In the genomic region with DNA sequence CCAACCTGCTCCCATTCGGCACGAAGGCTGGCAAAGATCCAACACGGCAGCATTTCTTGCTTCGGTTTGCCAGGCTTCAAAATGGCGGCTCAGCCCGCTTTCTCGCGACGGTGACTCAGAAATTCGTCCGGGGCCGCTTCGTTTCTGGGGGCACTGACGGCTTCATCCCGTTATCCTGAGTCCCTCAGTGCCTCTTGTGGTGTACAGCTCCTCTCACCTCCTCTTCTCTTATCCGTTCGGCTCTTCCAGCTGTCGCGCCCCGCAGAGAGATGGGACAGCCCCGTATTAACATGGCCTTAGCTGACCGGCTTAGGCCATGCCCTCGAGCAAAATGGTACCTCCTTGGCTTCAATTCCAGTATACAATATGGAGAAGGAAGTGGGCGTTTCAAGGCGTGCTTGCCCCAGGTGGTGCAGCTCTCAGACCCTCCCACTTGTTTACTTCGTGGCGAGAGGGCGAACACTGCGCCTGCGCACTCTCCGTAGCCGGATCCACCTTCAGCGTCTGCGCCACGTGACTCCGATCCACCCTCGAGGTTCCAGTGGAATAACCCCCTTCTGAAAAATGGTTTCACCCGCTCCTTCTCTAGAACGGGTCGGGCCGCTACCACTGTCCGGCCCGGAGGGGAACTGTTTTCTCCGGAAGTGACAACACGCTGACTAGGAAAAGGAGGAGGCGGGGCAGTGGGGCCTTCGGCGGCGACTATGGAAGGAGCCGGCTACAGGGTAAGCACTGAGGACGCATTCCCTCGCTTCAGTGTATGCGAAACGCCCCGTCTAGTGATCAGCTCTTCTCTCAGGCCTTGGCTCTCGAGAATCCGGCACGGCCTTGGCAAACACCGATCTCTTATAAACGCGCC, we compare ENCODE assay signal across 1 cellular context.
TF ChIP-seq lines count a peak whose summit lies in the region.

A gene (minus strand): TSS at position 336 of the 859 bp plus-strand sequence. CDS start 4,060 bp downstream, outside the sequence.
A gene (plus strand): TSS at position 683 of the 859 bp plus-strand sequence. CDS start 22 bp downstream, at position 705.

TF ChIP-seq in HepG2, 621 proteins besides CTCF, POLR2A, EP300 and RAD21 (continued from another document and continues in another):
- TF ChIP-seq SRF (IDR thresholded peaks at IDR 0.05; ENCODE audit: low read depth, low read length) (peak; percentile 12; the same call in 1 of the 2 replicates), ZNF12 (CRISPR knock-in tag; IDR thresholded peaks at IDR 0.05) (no peak), FOSL1 (CRISPR knock-in tag; IDR thresholded peaks at IDR 0.05; ENCODE audit: borderline replicate concordance) (0 out of 2 replicates have a peak, but pooled peaks have one; percentile 21), MIXL1 (CRISPR knock-in tag; IDR thresholded peaks at IDR 0.05) (no peak), TAF1 (CRISPR knock-in tag; IDR thresholded peaks at IDR 0.05) (peak; percentile 45; the same call in 1 of the 2 replicates), TCF7L2 (IDR thresholded peaks at IDR 0.05; ENCODE audit: low read depth, low read length) (no peak), REL (CRISPR knock-in tag; conservative IDR thresholded peaks at IDR 0.05) (0 out of 2 replicates have a peak, but pooled peaks have one; percentile 50), ZNF263 (CRISPR knock-in tag; IDR thresholded peaks at IDR 0.05) (0 out of 2 replicates have a peak, but pooled peaks have one; percentile 47), ETV5 (CRISPR knock-in tag; IDR thresholded peaks at IDR 0.05; ENCODE audit: borderline replicate concordance) (peak; percentile 93), ZFP62 (CRISPR knock-in tag; IDR thresholded peaks at IDR 0.05) (no peak), KDM3A (CRISPR knock-in tag; IDR thresholded peaks at IDR 0.05; ENCODE audit: low read depth) (no peak), ZNF317 (CRISPR knock-in tag; IDR thresholded peaks at IDR 0.05) (no peak), CHD4 (IDR thresholded peaks at IDR 0.05; ENCODE audit: borderline replicate concordance, low read length) (no peak), ZNF768 (CRISPR knock-in tag; IDR thresholded peaks at IDR 0.05) (no peak), ZNF253 (CRISPR knock-in tag; IDR thresholded peaks at IDR 0.05; ENCODE audit: borderline replicate concordance) (no peak), ZFP36L2 (CRISPR knock-in tag; IDR thresholded peaks at IDR 0.05) (no peak), GZF1 (CRISPR knock-in tag; IDR thresholded peaks at IDR 0.05) (0 out of 2 replicates have a peak, but pooled peaks have one; percentile 21), ZSCAN31 (CRISPR knock-in tag; IDR thresholded peaks at IDR 0.05; ENCODE audit: low read depth) (no peak; the same call in 1 of the 2 replicates), STAT5B (CRISPR knock-in tag; IDR thresholded peaks at IDR 0.05) (no peak), ZNF274 (CRISPR knock-in tag; IDR thresholded peaks at IDR 0.05) (no peak), ZNF792 (CRISPR knock-in tag; IDR thresholded peaks at IDR 0.05) (peak; percentile 21; the same call in 1 of the 2 replicates), ZNF20 (CRISPR knock-in tag; IDR thresholded peaks at IDR 0.05) (no peak), CC2D1A (CRISPR knock-in tag; IDR thresholded peaks at IDR 0.05) (no peak), NFKB2 (CRISPR knock-in tag; IDR thresholded peaks at IDR 0.05; ENCODE audit: borderline replicate concordance) (no peak), MEIS2 (CRISPR knock-in tag; IDR thresholded peaks at IDR 0.05) (0 out of 2 replicates have a peak, but pooled peaks have one; percentile 22), ATAD3A (CRISPR knock-in tag; IDR thresholded peaks at IDR 0.05) (no peak), ZNF232 (CRISPR knock-in tag; IDR thresholded peaks at IDR 0.05; ENCODE audit: borderline replicate concordance) (peak; percentile 51; the same call in 1 of the 2 replicates), TBX3 (IDR thresholded peaks at IDR 0.05; ENCODE audit: borderline replicate concordance) (no peak; the same call in 1 of the 2 replicates), SMAD3 (CRISPR knock-in tag; IDR thresholded peaks at IDR 0.05) (peak; percentile 75; the same call in 1 of the 2 replicates), ZNF543 (CRISPR knock-in tag; IDR thresholded peaks at IDR 0.05) (no peak)
- TF ChIP-seq, protein P1, sequence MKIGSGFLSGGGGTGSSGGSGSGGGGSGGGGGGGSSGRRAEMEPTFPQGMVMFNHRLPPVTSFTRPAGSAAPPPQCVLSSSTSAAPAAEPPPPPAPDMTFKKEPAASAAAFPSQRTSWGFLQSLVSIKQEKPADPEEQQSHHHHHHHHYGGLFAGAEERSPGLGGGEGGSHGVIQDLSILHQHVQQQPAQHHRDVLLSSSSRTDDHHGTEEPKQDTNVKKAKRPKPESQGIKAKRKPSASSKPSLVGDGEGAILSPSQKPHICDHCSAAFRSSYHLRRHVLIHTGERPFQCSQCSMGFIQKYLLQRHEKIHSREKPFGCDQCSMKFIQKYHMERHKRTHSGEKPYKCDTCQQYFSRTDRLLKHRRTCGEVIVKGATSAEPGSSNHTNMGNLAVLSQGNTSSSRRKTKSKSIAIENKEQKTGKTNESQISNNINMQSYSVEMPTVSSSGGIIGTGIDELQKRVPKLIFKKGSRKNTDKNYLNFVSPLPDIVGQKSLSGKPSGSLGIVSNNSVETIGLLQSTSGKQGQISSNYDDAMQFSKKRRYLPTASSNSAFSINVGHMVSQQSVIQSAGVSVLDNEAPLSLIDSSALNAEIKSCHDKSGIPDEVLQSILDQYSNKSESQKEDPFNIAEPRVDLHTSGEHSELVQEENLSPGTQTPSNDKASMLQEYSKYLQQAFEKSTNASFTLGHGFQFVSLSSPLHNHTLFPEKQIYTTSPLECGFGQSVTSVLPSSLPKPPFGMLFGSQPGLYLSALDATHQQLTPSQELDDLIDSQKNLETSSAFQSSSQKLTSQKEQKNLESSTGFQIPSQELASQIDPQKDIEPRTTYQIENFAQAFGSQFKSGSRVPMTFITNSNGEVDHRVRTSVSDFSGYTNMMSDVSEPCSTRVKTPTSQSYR (CRISPR knock-in tag; IDR thresholded peaks at IDR 0.05; ENCODE audit: borderline replicate concordance), result no peak
- TF ChIP-seq, protein P2, sequence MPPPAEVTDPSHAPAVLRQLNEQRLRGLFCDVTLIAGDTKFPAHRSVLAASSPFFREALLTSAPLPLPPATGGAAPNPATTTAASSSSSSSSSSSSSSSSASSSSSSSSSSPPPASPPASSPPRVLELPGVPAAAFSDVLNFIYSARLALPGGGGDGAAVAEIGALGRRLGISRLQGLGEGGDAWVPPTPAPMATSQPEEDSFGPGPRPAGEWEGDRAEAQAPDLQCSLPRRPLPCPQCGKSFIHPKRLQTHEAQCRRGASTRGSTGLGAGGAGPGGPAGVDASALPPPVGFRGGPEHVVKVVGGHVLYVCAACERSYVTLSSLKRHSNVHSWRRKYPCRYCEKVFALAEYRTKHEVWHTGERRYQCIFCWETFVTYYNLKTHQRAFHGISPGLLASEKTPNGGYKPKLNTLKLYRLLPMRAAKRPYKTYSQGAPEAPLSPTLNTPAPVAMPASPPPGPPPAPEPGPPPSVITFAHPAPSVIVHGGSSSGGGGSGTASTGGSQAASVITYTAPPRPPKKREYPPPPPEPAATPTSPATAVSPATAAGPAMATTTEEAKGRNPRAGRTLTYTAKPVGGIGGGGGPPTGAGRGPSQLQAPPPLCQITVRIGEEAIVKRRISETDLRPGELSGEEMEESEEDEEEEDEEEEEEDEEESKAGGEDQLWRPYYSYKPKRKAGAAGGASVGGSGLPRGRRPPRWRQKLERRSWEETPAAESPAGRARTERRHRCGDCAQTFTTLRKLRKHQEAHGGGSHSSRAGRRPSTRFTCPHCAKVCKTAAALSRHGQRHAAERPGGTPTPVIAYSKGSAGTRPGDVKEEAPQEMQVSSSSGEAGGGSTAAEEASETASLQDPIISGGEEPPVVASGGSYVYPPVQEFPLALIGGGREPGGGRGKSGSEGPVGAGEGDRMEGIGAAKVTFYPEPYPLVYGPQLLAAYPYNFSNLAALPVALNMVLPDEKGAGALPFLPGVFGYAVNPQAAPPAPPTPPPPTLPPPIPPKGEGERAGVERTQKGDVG (CRISPR knock-in tag; IDR thresholded peaks at IDR 0.05; ENCODE audit: borderline replicate concordance), result no peak
- TF ChIP-seq, protein P3, sequence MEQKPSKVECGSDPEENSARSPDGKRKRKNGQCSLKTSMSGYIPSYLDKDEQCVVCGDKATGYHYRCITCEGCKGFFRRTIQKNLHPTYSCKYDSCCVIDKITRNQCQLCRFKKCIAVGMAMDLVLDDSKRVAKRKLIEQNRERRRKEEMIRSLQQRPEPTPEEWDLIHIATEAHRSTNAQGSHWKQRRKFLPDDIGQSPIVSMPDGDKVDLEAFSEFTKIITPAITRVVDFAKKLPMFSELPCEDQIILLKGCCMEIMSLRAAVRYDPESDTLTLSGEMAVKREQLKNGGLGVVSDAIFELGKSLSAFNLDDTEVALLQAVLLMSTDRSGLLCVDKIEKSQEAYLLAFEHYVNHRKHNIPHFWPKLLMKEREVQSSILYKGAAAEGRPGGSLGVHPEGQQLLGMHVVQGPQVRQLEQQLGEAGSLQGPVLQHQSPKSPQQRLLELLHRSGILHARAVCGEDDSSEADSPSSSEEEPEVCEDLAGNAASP (CRISPR knock-in tag; IDR thresholded peaks at IDR 0.05; ENCODE audit: borderline replicate concordance), result peak; percentile 84
- TF ChIP-seq, protein P4, sequence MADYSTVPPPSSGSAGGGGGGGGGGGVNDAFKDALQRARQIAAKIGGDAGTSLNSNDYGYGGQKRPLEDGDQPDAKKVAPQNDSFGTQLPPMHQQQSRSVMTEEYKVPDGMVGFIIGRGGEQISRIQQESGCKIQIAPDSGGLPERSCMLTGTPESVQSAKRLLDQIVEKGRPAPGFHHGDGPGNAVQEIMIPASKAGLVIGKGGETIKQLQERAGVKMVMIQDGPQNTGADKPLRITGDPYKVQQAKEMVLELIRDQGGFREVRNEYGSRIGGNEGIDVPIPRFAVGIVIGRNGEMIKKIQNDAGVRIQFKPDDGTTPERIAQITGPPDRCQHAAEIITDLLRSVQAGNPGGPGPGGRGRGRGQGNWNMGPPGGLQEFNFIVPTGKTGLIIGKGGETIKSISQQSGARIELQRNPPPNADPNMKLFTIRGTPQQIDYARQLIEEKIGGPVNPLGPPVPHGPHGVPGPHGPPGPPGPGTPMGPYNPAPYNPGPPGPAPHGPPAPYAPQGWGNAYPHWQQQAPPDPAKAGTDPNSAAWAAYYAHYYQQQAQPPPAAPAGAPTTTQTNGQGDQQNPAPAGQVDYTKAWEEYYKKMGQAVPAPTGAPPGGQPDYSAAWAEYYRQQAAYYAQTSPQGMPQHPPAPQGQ (CRISPR knock-in tag; IDR thresholded peaks at IDR 0.05; ENCODE audit: borderline replicate concordance), result no peak
- TF ChIP-seq, protein P5, sequence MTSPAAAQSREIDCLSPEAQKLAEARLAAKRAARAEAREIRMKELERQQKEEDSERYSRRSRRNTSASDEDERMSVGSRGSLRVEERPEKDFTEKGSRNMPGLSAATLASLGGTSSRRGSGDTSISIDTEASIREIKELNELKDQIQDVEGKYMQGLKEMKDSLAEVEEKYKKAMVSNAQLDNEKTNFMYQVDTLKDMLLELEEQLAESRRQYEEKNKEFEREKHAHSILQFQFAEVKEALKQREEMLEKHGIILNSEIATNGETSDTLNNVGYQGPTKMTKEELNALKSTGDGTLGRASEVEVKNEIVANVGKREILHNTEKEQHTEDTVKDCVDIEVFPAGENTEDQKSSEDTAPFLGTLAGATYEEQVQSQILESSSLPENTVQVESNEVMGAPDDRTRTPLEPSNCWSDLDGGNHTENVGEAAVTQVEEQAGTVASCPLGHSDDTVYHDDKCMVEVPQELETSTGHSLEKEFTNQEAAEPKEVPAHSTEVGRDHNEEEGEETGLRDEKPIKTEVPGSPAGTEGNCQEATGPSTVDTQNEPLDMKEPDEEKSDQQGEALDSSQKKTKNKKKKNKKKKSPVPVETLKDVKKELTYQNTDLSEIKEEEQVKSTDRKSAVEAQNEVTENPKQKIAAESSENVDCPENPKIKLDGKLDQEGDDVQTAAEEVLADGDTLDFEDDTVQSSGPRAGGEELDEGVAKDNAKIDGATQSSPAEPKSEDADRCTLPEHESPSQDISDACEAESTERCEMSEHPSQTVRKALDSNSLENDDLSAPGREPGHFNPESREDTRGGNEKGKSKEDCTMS (CRISPR knock-in tag; conservative IDR thresholded peaks at IDR 0.05), result no peak
- TF ChIP-seq, protein P6, sequence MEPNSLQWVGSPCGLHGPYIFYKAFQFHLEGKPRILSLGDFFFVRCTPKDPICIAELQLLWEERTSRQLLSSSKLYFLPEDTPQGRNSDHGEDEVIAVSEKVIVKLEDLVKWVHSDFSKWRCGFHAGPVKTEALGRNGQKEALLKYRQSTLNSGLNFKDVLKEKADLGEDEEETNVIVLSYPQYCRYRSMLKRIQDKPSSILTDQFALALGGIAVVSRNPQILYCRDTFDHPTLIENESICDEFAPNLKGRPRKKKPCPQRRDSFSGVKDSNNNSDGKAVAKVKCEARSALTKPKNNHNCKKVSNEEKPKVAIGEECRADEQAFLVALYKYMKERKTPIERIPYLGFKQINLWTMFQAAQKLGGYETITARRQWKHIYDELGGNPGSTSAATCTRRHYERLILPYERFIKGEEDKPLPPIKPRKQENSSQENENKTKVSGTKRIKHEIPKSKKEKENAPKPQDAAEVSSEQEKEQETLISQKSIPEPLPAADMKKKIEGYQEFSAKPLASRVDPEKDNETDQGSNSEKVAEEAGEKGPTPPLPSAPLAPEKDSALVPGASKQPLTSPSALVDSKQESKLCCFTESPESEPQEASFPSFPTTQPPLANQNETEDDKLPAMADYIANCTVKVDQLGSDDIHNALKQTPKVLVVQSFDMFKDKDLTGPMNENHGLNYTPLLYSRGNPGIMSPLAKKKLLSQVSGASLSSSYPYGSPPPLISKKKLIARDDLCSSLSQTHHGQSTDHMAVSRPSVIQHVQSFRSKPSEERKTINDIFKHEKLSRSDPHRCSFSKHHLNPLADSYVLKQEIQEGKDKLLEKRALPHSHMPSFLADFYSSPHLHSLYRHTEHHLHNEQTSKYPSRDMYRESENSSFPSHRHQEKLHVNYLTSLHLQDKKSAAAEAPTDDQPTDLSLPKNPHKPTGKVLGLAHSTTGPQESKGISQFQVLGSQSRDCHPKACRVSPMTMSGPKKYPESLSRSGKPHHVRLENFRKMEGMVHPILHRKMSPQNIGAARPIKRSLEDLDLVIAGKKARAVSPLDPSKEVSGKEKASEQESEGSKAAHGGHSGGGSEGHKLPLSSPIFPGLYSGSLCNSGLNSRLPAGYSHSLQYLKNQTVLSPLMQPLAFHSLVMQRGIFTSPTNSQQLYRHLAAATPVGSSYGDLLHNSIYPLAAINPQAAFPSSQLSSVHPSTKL (CRISPR knock-in tag; IDR thresholded peaks at IDR 0.05), result no peak; the same call in none of the 2 replicates
- TF ChIP-seq, protein P7, sequence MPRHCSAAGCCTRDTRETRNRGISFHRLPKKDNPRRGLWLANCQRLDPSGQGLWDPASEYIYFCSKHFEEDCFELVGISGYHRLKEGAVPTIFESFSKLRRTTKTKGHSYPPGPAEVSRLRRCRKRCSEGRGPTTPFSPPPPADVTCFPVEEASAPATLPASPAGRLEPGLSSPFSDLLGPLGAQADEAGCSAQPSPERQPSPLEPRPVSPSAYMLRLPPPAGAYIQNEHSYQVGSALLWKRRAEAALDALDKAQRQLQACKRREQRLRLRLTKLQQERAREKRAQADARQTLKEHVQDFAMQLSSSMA (CRISPR knock-in tag; IDR thresholded peaks at IDR 0.05), result no peak
- TF ChIP-seq, protein P8, sequence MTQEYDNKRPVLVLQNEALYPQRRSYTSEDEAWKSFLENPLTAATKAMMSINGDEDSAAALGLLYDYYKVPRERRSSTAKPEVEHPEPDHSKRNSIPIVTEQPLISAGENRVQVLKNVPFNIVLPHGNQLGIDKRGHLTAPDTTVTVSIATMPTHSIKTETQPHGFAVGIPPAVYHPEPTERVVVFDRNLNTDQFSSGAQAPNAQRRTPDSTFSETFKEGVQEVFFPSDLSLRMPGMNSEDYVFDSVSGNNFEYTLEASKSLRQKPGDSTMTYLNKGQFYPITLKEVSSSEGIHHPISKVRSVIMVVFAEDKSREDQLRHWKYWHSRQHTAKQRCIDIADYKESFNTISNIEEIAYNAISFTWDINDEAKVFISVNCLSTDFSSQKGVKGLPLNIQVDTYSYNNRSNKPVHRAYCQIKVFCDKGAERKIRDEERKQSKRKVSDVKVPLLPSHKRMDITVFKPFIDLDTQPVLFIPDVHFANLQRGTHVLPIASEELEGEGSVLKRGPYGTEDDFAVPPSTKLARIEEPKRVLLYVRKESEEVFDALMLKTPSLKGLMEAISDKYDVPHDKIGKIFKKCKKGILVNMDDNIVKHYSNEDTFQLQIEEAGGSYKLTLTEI (CRISPR knock-in tag; conservative IDR thresholded peaks at IDR 0.05), result no peak
